ENCODE assay signal across 16 cellular contexts in the genomic region with DNA sequence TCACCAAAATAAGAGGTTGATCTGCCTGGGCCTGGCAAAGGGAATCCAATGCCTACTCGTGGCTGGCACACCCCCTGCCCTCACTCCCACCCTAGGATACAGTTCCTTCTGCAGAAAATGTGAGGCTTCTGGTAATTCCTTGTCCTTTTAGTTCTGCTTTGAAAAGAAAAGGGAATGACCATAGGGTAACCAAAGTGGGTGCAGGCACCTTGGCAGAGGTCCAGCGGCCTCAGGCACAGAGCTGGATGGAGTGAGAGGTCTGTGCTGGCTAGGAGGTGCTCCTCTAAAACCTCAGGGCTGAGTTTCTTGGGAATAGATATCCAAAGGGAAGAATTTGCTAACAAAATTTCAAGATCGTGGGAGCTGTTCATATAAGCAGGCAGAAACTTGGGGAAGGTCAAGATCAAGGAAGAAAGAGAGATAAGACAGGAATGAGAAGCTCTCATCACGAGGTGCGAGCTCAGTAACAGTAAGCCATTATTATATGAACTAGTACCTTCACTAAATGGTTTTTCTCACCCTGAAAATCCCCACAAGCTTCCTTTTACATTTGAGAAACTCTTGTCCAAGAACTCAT.
"Had no signal": no experiment of that assay in that cellular context is flagged by ENCODE, and none has a peak within 500 bp of the region (broad histone marks: within the 10 kb centered on the region; RNA-seq: fewer than 3 reads in every experiment).

No MANE protein-coding gene starts in this region.

- ATAC-seq: esophagus mucosa; gastrocnemius medialis; left cardiac atrium; naive thymus-derived CD4-positive, alpha-beta T cell had no signal

- H3K4me3 ChIP-seq: gastrocnemius medialis, smooth muscle cell, tibial artery, upper lobe of left lung, uterus had no signal

- H3K27me3 ChIP-seq: gastrocnemius medialis, neutrophil, tibial artery, upper lobe of left lung, uterus had no signal

- H3K9me3 ChIP-seq: gastrocnemius medialis, neutrophil, tibial artery, upper lobe of left lung, uterus had no signal

- DNase-seq: cortex of kidney; effector memory CD4-positive, alpha-beta T cell; gastrocnemius medialis; glutamatergic neuron; kidney; left cardiac atrium; mesendoderm; naive thymus-derived CD4-positive, alpha-beta T cell; stimulated activated CD4-positive, alpha-beta T cell treated with anti-CD3 and anti-CD28 coated beads, Interleukin-2, amount 100 ng/mL, for 48 hours; stimulated activated naive CD4-positive, alpha-beta T cell treated with Interleukin-2 at 50 U/mL for 16 hours; tibial artery; upper lobe of left lung; uterus had no signal

- H3K36me3 ChIP-seq: gastrocnemius medialis, neutrophil, tibial artery, upper lobe of left lung, uterus had no signal

- H3K27ac ChIP-seq: gastrocnemius medialis, neutrophil, tibial artery, upper lobe of left lung, uterus had no signal

- H3K4me1 ChIP-seq: gastrocnemius medialis, tibial artery, upper lobe of left lung, uterus had no signal
